9 cellular contexts compared by ENCODE assay signal in genomic region chr5:181052526-181052927, GRCh38. TPM values are rescaled to one million over a fixed set of nuclear protein-coding genes. Genes with fewer than 3 reads are reported as not detected.
DNase-seq lines count a peak whose midpoint lies in the region; ATAC-seq, FAIRE-seq and TF ChIP-seq lines count a peak whose summit lies in the region.
"Had no signal": no experiment of that assay in that cellular context is flagged by ENCODE, and none has a peak within 500 bp of the region (broad histone marks: within the 10 kb centered on the region; RNA-seq: fewer than 3 reads in every experiment).

No MANE protein-coding gene starts in this region.

- H3K36me3 ChIP-seq in HAP-1 (replicated peaks) (no peaks in the 10 kb centered on the region), lung (ENCODE audit: control insufficient read depth in 2 of 2, insufficient read depth in 2 of 2, low read length in 2 of 2) (no peaks in the 10 kb centered on the region)

- DNase-seq in A549 (ENCODE audit: low read depth in 1 of 2, low spot score in 1 of 2): peak in 1 of 2 experiments; percentile 54
- DNase-seq in HAP-1 (ENCODE audit: low spot score in 2 of 2): no peak
- DNase-seq in astrocyte of the hippocampus (ENCODE audit: low read depth, low spot score): peak; percentile 16
- DNase-seq in lung (ENCODE audit: low spot score): no peak
- no peak for DNase-seq in anterior cingulate cortex (lab: John Stamatoyannopoulos, UW)
- DNase-seq in HPDE6-E6E7 (ENCODE audit: extremely low spot score): no peak

- H3K9me3 ChIP-seq in A549 (no peaks in the 10 kb centered on the region), HAP-1 (no peaks in the 10 kb centered on the region), lung (ENCODE audit: control insufficient read depth in 2 of 2, insufficient read depth in 1 of 2, low read length in 1 of 2) (no peaks in the 10 kb centered on the region)

- H3K27ac ChIP-seq in A549 (peak overlapping the region; percentile 78 to 82), lung (ENCODE audit: low read depth in 1 of 2, low read length in 1 of 2) (peak overlapping the region; percentile 65 to 73)

- H3K4me3 ChIP-seq in A549 (peak overlapping the region; percentile 83), HAP-1 (peak overlapping the region; percentile 39), lung (peak overlapping the region; percentile 41)

- FAIRE-seq in A549 (lab: Jason Lieb, UNC): no peak

- H3K27me3 ChIP-seq in HAP-1 (ENCODE audit: low read depth): peaks cover 31% of the 10 kb centered on the region
- no peaks in the 10 kb centered on the region for H3K27me3 ChIP-seq in lung (ENCODE audit: control insufficient read depth, insufficient read depth)

- 21% methylated on average over 26 of the region's 42 CpGs for WGBS in A549 (ENCODE audit: missing lambda C conversion rate)
- WGBS in lung, 2 donors: 3 to 5% methylated on average over 38 to 42 of the region's 42 CpGs

- CTCF ChIA-PET in A549 (lab: Yijun Ruan, JAX): interaction anchor here (1.7 kb wide), 1 partner anchor 9 kb away, joined by 7 read pairs; no protein-coding TSS in a partner anchor

- in situ Hi-C loops in HAP-1 (cut with MboI; ENCODE audit: low sequenced_read_pairs): no loop called here

- H3K4me1 ChIP-seq in A549 (no peaks in the 10 kb centered on the region), HAP-1 (no peaks in the 10 kb centered on the region), lung (ENCODE audit: control insufficient read depth in 2 of 2, insufficient read depth in 2 of 2, low read length in 2 of 2) (peaks cover 3 to 15% of the 10 kb centered on the region in 2 donors)

- POLR2A ChIA-PET in A549 (lab: Yijun Ruan, JAX): no interaction called here

- peak overlapping the region; percentile 93 for H3K4me2 ChIP-seq in A549

- no peak for TF ChIP-seq RAD21 in A549 (conservative IDR thresholded peaks at IDR 0.05 in 1 of 2, IDR thresholded peaks at IDR 0.05 in 1 of 2)

- TF ChIP-seq CTCF in A549 (IDR thresholded peaks at IDR 0.05): no peak
- no peak for TF ChIP-seq CTCF in lung (IDR thresholded peaks at IDR 0.05; ENCODE audit: control extremely low read depth, extremely low read depth)

- ATAC-seq in A549 (peak; percentile 13 to 16; a peak in 2 of 6 replicates), lung (ENCODE audit: insufficient read depth, low FRiP score) (no peak), HG03095 (IDR thresholded peaks at IDR 0.05; ENCODE audit: unreplicated experiment) (no peak), HG03442 (IDR thresholded peaks at IDR 0.05; ENCODE audit: unreplicated experiment) (no peak)

- TF ChIP-seq POLR2A in A549 (IDR thresholded peaks at IDR 0.05; ENCODE audit: low read length): no peak

- no peak for TF ChIP-seq EP300 in A549 (IDR thresholded peaks at IDR 0.05)

TF ChIP-seq in A549, 52 proteins besides CTCF, POLR2A, EP300 and RAD21:
- TF ChIP-seq GATA3 (IDR thresholded peaks at IDR 0.05; ENCODE audit: borderline replicate concordance) (no peak), CBX8 (IDR thresholded peaks at IDR 0.05) (no peak), HDAC2 (IDR thresholded peaks at IDR 0.05) (no peak), RCOR1 (IDR thresholded peaks at IDR 0.05; ENCODE audit: low read depth, low read length) (no peak), E2F6 (IDR thresholded peaks at IDR 0.05; ENCODE audit: borderline replicate concordance, low read depth) (peak; percentile 98), NFE2L2 (conservative IDR thresholded peaks at IDR 0.05; ENCODE audit: low read length) (no peak), ELK1 (IDR thresholded peaks at IDR 0.05; ENCODE audit: low read depth, low read length) (no peak), PHF8 (IDR thresholded peaks at IDR 0.05; ENCODE audit: borderline replicate concordance, low read depth) (0 out of 2 replicates have a peak, but pooled peaks have one; percentile 13), ATOH8 (CRISPR knock-in tag; IDR thresholded peaks at IDR 0.05; ENCODE audit: low read depth) (no peak), JUN (IDR thresholded peaks at IDR 0.05) (no peak), TFCP2L1 (CRISPR knock-in tag; IDR thresholded peaks at IDR 0.05) (no peak), RFX5 (IDR thresholded peaks at IDR 0.05) (no peak), JUNB (IDR thresholded peaks at IDR 0.05) (no peak), NR3C1 (IDR thresholded peaks at IDR 0.05) (no peak), ZSCAN20 (CRISPR knock-in tag; IDR thresholded peaks at IDR 0.05) (no peak), FOSB (CRISPR knock-in tag; IDR thresholded peaks at IDR 0.05) (no peak), ZNF302 (CRISPR knock-in tag; IDR thresholded peaks at IDR 0.05) (no peak), RNF2 (IDR thresholded peaks at IDR 0.05; ENCODE audit: borderline replicate concordance, low read depth) (0 out of 2 replicates have a peak, but pooled peaks have one; percentile 66), ZFP36 (IDR thresholded peaks at IDR 0.05; ENCODE audit: borderline replicate concordance, partially characterized antibody) (no peak)
- TF ChIP-seq, protein P1, sequence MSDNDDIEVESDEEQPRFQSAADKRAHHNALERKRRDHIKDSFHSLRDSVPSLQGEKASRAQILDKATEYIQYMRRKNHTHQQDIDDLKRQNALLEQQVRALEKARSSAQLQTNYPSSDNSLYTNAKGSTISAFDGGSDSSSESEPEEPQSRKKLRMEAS (IDR thresholded peaks at IDR 0.05): peak; percentile 98
- TF ChIP-seq, protein P2, sequence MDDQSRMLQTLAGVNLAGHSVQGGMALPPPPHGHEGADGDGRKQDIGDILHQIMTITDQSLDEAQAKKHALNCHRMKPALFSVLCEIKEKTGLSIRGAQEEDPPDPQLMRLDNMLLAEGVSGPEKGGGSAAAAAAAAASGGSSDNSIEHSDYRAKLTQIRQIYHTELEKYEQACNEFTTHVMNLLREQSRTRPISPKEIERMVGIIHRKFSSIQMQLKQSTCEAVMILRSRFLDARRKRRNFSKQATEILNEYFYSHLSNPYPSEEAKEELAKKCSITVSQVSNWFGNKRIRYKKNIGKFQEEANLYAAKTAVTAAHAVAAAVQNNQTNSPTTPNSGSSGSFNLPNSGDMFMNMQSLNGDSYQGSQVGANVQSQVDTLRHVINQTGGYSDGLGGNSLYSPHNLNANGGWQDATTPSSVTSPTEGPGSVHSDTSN (IDR thresholded peaks at IDR 0.05): no peak

RNA-seq across cellular contexts. Expression of gene BTNL9, which starts 12.5 kb away (rescaled TPM):
- polyA plus RNA-seq in A549 (2011; rRNA removed) (0.85 and 0.89 TPM in 2 replicates), A549 (2017; fragmentation: RNase III; extraction: RNeasy Plus Mini Kit Qiagen cat#74134 plus additional on column Dnase treatment) (1.2 to 1.8 TPM (median 1.5 TPM) in 3 replicates), lung (10 to 100 TPM; 54.5 to 70.1 TPM)
- 0.69 and 0.91 TPM in 2 replicates for polyA plus RNA-seq in A549 (2012; cell fraction: cytosol; rRNA removed)
- polyA plus RNA-seq in A549 (2012; cell fraction: nucleus; rRNA removed): 4.7 and 5.9 TPM in 2 replicates
- 1.3 and 1.7 TPM in 2 replicates for polyA minus RNA-seq in A549 (2011; rRNA and poly(A)+ RNA removed)
- total RNA-seq in lung: 10 to 100 TPM; 23.5 to 73.1 TPM
- total RNA-seq: renal cortical epithelial cell had no signal

Comparison
In these comparisons a context has a peak if more than half of its experiments do, and no peak if none do; other contexts are left out.
1. ATAC-seq: peak in A549 (2 of 2); none in lung (single experiment), HG03095 (single experiment) and HG03442 (single experiment).
2. RNA of gene BTNL9, which starts 12.5 kb away (polyA plus RNA-seq): 54.5 to 70.1 TPM in lung; 0.69 to 5.9 TPM in A549; every median in the first group is over 4 times any median in the second.
3. Peak in every context shown above with its lines, with median percentiles within 50 percentile points of each other: H3K4me3 ChIP-seq.